25 cellular contexts compared by ENCODE assay signal in the genomic region with DNA sequence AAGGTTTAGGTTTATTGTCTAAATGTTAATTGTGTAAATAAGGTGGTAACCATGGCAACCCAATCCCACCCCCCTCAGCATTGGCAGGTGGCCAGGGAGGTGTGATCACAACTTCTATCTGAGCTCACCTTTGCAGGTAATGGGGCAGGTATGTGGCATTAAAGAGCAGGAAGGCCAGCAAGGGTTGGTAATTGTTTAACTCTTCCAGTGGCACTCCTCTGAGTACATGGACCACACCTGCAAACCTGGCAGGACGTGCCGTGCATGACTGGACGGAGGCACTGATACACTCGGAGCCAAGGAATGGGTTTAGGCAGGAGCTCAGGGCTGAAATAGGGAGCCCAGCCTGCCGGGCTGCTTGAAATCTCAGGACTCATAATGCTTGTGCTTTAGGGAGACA.
DNase-seq lines count a peak whose midpoint lies in the region; TF ChIP-seq lines count a peak whose summit lies in the region.
"Had no signal": no experiment of that assay in that cellular context is flagged by ENCODE, and none has a peak within 500 bp of the region (broad histone marks: within the 10 kb centered on the region; RNA-seq: fewer than 3 reads in every experiment).

No MANE protein-coding gene starts in this region.

- H3K9me3 ChIP-seq in Peyer's patch (no peaks in the 10 kb centered on the region), esophagus (ENCODE audit: control insufficient read depth in 2 of 2, insufficient read depth in 1 of 2, low read depth in 1 of 2, low read length in 1 of 2) (peaks cover 0 to 2% of the 10 kb centered on the region in 2 donors), stomach (no peaks in the 10 kb centered on the region)
- H3K9me3 ChIP-seq: prostate gland had no signal

- no peak overlapping the region for H3K4me3 ChIP-seq in Peyer's patch
- H3K4me3 ChIP-seq in esophagus (ENCODE audit: low read depth in 1 of 2, low read length in 2 of 2): no peak overlapping the region
- H3K4me3 ChIP-seq in lower leg skin (ENCODE audit: low read depth, poor library complexity, severe bottlenecking): no peak overlapping the region
- H3K4me3 ChIP-seq in stomach: no peak overlapping the region
- H3K4me3 ChIP-seq: BLaER1, cardiac muscle cell, heart left ventricle, left ventricle myocardium inferior, neural progenitor cell, prostate gland had no signal

- 55 to 56% methylated on average over 5 of the region's 5 CpGs for WGBS in esophagus, 2 donors
- 25 to 65% methylated on average over 5 of the region's 5 CpGs for WGBS in lower leg skin, 2 donors
- 33 to 65% (median 37%) methylated on average over 5 of the region's 5 CpGs for WGBS in stomach, 5 donors

- H3K27me3 ChIP-seq in Peyer's patch: no peaks in the 10 kb centered on the region
- no peaks in the 10 kb centered on the region for H3K27me3 ChIP-seq in esophagus (ENCODE audit: control insufficient read depth in 1 of 2, insufficient read depth in 2 of 2, low read length in 2 of 2)
- no peaks in the 10 kb centered on the region for H3K27me3 ChIP-seq in stomach
- H3K27me3 ChIP-seq: BLaER1, cardiac muscle cell, heart left ventricle, neural progenitor cell had no signal

- intact Hi-C loops in lower leg skin (cut with DNase I; ENCODE audit: low total_unique reads): no loop called here
- intact Hi-C loops in stomach (cut with DNase I; ENCODE audit: low total_unique reads): no loop called here

- DNase-seq in Peyer's patch: peak in 2 of 3 donors; percentile 72 to 87
- peak; percentile 43 to 83 for DNase-seq in lower leg skin (ENCODE audit: low spot score in 2 of 2)
- peak; percentile 75 for DNase-seq in stomach
- no peak for DNase-seq in NCI-H2107 treated with DMSO at 0.1 percent for 48 hours (lab: John Stamatoyannopoulos, UW; ENCODE audit: unreplicated experiment)
- no peak for DNase-seq in SW 1271 (lab: John Stamatoyannopoulos, UW)
- DNase-seq in NK-92 treated with Interleukin-12 subunit alpha and Interleukin-12 subunit beta, amount 100 ng/mL, for 24 hours (lab: John Stamatoyannopoulos, UW): no peak
- DNase-seq: ACHN; activated CD4-positive, alpha-beta T cell treated with anti-CD3 and anti-CD28 coated beads, Interleukin-2, amount 10 ng/mL, durations not matched to agents 7 days and 5 days; activated naive CD4-positive, alpha-beta T cell treated with anti-CD3 and anti-CD28 coated beads, Interleukin-2, amount 10 ng/mL, durations not matched to agents 7 days and 5 days; amygdala; DND-41; HCEC 1CT; heart left ventricle; IMR-90; left ventricle myocardium inferior; NCI-H1092 treated with DMSO at 0.1 percent for 48 hours; NCI-H2029; NCI-H345; NCI-H774; WERI-Rb-1 had no signal

- TF ChIP-seq CTCF in Peyer's patch (IDR thresholded peaks at IDR 0.05) (peak in 1 of 6 experiments; percentile 2), lower leg skin (IDR thresholded peaks at IDR 0.05) (no peak), stomach (IDR thresholded peaks at IDR 0.05) (no peak)

- no peaks in the 10 kb centered on the region for H3K36me3 ChIP-seq in Peyer's patch
- no peaks in the 10 kb centered on the region for H3K36me3 ChIP-seq in esophagus (ENCODE audit: control insufficient read depth in 2 of 2, insufficient read depth in 2 of 2, low read length in 1 of 2)
- no peaks in the 10 kb centered on the region for H3K36me3 ChIP-seq in stomach
- H3K36me3 ChIP-seq: BLaER1, cardiac muscle cell, heart left ventricle, left ventricle myocardium inferior, neural progenitor cell, prostate gland, WERI-Rb-1 had no signal

- TF ChIP-seq EP300 in stomach (IDR thresholded peaks at IDR 0.05): no peak

- H3K27ac ChIP-seq in Peyer's patch (peak overlapping the region in 2 of 4 donors; percentile 18 to 74), esophagus (ENCODE audit: low read depth in 2 of 2, low read length in 1 of 2) (peak overlapping the region; percentile 63 to 84), stomach (peak overlapping the region; percentile 60 to 85 (median 72))
- H3K27ac ChIP-seq: BLaER1, cardiac muscle cell, heart left ventricle, left ventricle myocardium inferior, neural progenitor cell, prostate gland, WERI-Rb-1 had no signal

- H3K4me1 ChIP-seq in Peyer's patch (peaks cover 0 to 15% (median 0%) of the 10 kb centered on the region in 4 donors), esophagus (ENCODE audit: control insufficient read depth in 2 of 2, insufficient read depth in 2 of 2, low read length in 1 of 2) (no peaks in the 10 kb centered on the region), stomach (peaks cover 3 to 14% (median 5%) of the 10 kb centered on the region in 4 donors)
- H3K4me1 ChIP-seq: heart left ventricle, left ventricle myocardium inferior, neural progenitor cell, prostate gland had no signal

- peak in 1 of 2 donors; percentile 31 for TF ChIP-seq POLR2A in Peyer's patch (IDR thresholded peaks at IDR 0.05)
- TF ChIP-seq POLR2A in lower leg skin (IDR thresholded peaks at IDR 0.05): no peak
- TF ChIP-seq POLR2A in stomach (IDR thresholded peaks at IDR 0.05): no peak

Comparison
In these comparisons a context has a peak if more than half of its experiments do, and no peak if none do; other contexts are left out.
1. DNase-seq: peak in Peyer's patch (2 of 3), lower leg skin (2 of 2) and stomach (single experiment); none in NCI-H2107 treated with DMSO at 0.1 percent for 48 hours (single experiment), SW 1271 (0 of 2) and NK-92 treated with Interleukin-12 subunit alpha and Interleukin-12 subunit beta, amount 100 ng/mL, for 24 hours (single experiment).